In genomic region chr1:18927082-18927653, GRCh38 we compare ENCODE assay signal across 8 cellular contexts. TPM values are rescaled to one million over a fixed set of nuclear protein-coding genes. Genes with fewer than 3 reads are reported as not detected.
DNase-seq lines count a peak whose midpoint lies in the region; ATAC-seq and TF ChIP-seq lines count a peak whose summit lies in the region.

No MANE protein-coding gene starts in this region.

- H3K4me3 ChIP-seq in AG04449 (ENCODE audit: low read depth, low read length) = peak overlapping the region; percentile 28

- CTCF ChIA-PET in AG04449 (lab: Yijun Ruan, JAX) = interaction anchor here (0.8 to 12.7 kb wide), 7 partner anchors 14 to 171 kb away, joined by 3 to 212 read pairs (median 4); no protein-coding TSS in a partner anchor

- no peak for TF ChIP-seq CTCF in AG04449 (IDR thresholded peaks at IDR 0.05; ENCODE audit: insufficient read depth, low read length, missing control alignments)

- ATAC-seq in GM21390 (IDR thresholded peaks at IDR 0.05; ENCODE audit: unreplicated experiment) = peak; percentile 13
- ATAC-seq in GM21526 (IDR thresholded peaks at IDR 0.05; ENCODE audit: low FRiP score, unreplicated experiment) = no peak
- ATAC-seq in HG02884 (IDR thresholded peaks at IDR 0.05; ENCODE audit: unreplicated experiment) = no peak

- POLR2A ChIA-PET in AG04449 (lab: Yijun Ruan, JAX) = interaction anchor here (1.0 to 1.7 kb wide), 6 partner anchors 18 to 83 kb away, joined by 3 to 11 read pairs (median 4); partner anchors contain the start of gene IFFO2

- DNase-seq in AG04449 (ENCODE audit: low read depth, low spot score) (no peak), RPMI7951 (ENCODE audit: low read depth) (peak; percentile 50), GOT3 (lab: John Stamatoyannopoulos, UW) (no peak)
- peak; percentile 38 for DNase-seq in effector CD4-positive, alpha-beta T cell
- peak; percentile 15 to 35 for DNase-seq in stimulated activated CD4-positive, alpha-beta T cell treated with anti-CD3 and anti-CD28 coated beads, Interleukin-4, amount 100 ng/mL, for 4 hours

RNA-seq across cellular contexts. Expression of gene ALDH4A1, which starts 24.8 kb away (rescaled TPM):
- total RNA-seq in RPMI7951 (2014; rRNA removed; shearing (Covaris generic)) = 13.1 and 13.4 TPM in 2 replicates

RNA-seq across cellular contexts. Expression of gene IFFO2, which starts 29.3 kb away (rescaled TPM):
- 9.1 and 9.9 TPM in 2 replicates for total RNA-seq in RPMI7951 (2014; rRNA removed; shearing (Covaris generic))

Comparison
In these comparisons a context has a peak if more than half of its experiments do, and no peak if none do; other contexts are left out.
1. DNase-seq: peak in RPMI7951 (single experiment), effector CD4-positive, alpha-beta T cell (single experiment) and stimulated activated CD4-positive, alpha-beta T cell treated with anti-CD3 and anti-CD28 coated beads, Interleukin-4, amount 100 ng/mL, for 4 hours (2 of 2); none in AG04449 (single experiment) and GOT3 (single experiment).